1 cellular context compared by ENCODE assay signal in genomic region chr16:81061855-81062608, GRCh38.
TF ChIP-seq lines count a peak whose summit lies in the region.

No MANE protein-coding gene starts in this region.

TF ChIP-seq in K562, 482 proteins besides CTCF, POLR2A, EP300 and RAD21:
- 0 out of 4 replicates have a peak, but pooled peaks of 1 of the 2 experiments have one; percentile 32 for TF ChIP-seq FOXK2 (conservative IDR thresholded peaks at IDR 0.05 in 1 of 2, IDR thresholded peaks at IDR 0.05 in 1 of 2; ENCODE audit: low read depth in 2 of 2)
- TF ChIP-seq DMBX1 (CRISPR knock-in tag; IDR thresholded peaks at IDR 0.05; ENCODE audit: borderline replicate concordance), result no peak
- TF ChIP-seq PRDM10 (IDR thresholded peaks at IDR 0.05; ENCODE audit: partially characterized antibody), result peak; percentile 94
